ENCODE assay signal across 2 cellular contexts in genomic region chr2:8633735-8634313, GRCh38.
A peak's percentile ranks its signal among the peaks of the same experiment; 100 is the strongest.
TF ChIP-seq lines count a peak whose summit lies in the region.

No MANE protein-coding gene starts in this region.

TF ChIP-seq in IMR-90, 13 proteins besides CTCF, POLR2A, EP300 and RAD21:
- TF ChIP-seq MAFK (IDR thresholded peaks at IDR 0.05; ENCODE audit: low read depth, low read length), result no peak
- peak; percentile 44; the same call in 1 of the 2 replicates for TF ChIP-seq MAZ (IDR thresholded peaks at IDR 0.05; ENCODE audit: borderline replicate concordance, low read depth, low read length)
- TF ChIP-seq SMC3 (IDR thresholded peaks at IDR 0.05; ENCODE audit: low read depth, low read length), result 0 out of 2 replicates have a peak, but pooled peaks have one; percentile 2
- TF ChIP-seq, protein P1, sequence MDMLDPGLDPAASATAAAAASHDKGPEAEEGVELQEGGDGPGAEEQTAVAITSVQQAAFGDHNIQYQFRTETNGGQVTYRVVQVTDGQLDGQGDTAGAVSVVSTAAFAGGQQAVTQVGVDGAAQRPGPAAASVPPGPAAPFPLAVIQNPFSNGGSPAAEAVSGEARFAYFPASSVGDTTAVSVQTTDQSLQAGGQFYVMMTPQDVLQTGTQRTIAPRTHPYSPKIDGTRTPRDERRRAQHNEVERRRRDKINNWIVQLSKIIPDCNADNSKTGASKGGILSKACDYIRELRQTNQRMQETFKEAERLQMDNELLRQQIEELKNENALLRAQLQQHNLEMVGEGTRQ (IDR thresholded peaks at IDR 0.05; ENCODE audit: low read depth, low read length), result no peak
- TF ChIP-seq FOS (IDR thresholded peaks at IDR 0.05; ENCODE audit: low read depth, low read length), result peak; percentile 76
- TF ChIP-seq BHLHE40 (IDR thresholded peaks at IDR 0.05; ENCODE audit: low read depth, low read length), result peak; percentile 68
- peak; percentile 20; the same call in 1 of the 2 replicates for TF ChIP-seq CEBPB (IDR thresholded peaks at IDR 0.05; ENCODE audit: low read depth, low read length)
- TF ChIP-seq ELK1 (IDR thresholded peaks at IDR 0.05; ENCODE audit: borderline replicate concordance, low read depth, low read length), result no peak
- TF ChIP-seq NFE2L2 (IDR thresholded peaks at IDR 0.05; ENCODE audit: low read depth, low read length), result no peak
- TF ChIP-seq RCOR1 (IDR thresholded peaks at IDR 0.05; ENCODE audit: insufficient replicate concordance, low read length), result peak; percentile 44
- no peak for TF ChIP-seq CHD1 (IDR thresholded peaks at IDR 0.05; ENCODE audit: low read depth, low read length)
- TF ChIP-seq RFX5 (IDR thresholded peaks at IDR 0.05; ENCODE audit: low read depth, low read length), result no peak
- TF ChIP-seq MXI1 (IDR thresholded peaks at IDR 0.05; ENCODE audit: borderline replicate concordance, low read depth, low read length), result no peak
TF ChIP-seq in IMR-90: peak in this region for 6.

TF ChIP-seq in H1, 55 proteins besides CTCF, POLR2A, EP300 and RAD21:
- TF ChIP-seq KDM4A (IDR thresholded peaks at IDR 0.05; ENCODE audit: low read depth, low read length, severe bottlenecking), result no peak
- TF ChIP-seq SIX5 (IDR thresholded peaks at IDR 0.05; ENCODE audit: low read depth, low read length), result no peak
- TF ChIP-seq SAP30 (IDR thresholded peaks at IDR 0.05; ENCODE audit: insufficient read depth, insufficient replicate concordance, low read length), result no peak
- TF ChIP-seq SRF (IDR thresholded peaks at IDR 0.05; ENCODE audit: low read depth, low read length), result no peak
- TF ChIP-seq POLR2AphosphoS5 (IDR thresholded peaks at IDR 0.05; ENCODE audit: low read depth, low read length), result no peak
- TF ChIP-seq BCL11A (IDR thresholded peaks at IDR 0.05; ENCODE audit: low read depth in 2 of 2, low read length in 2 of 2), result no peak
- TF ChIP-seq, protein P2, sequence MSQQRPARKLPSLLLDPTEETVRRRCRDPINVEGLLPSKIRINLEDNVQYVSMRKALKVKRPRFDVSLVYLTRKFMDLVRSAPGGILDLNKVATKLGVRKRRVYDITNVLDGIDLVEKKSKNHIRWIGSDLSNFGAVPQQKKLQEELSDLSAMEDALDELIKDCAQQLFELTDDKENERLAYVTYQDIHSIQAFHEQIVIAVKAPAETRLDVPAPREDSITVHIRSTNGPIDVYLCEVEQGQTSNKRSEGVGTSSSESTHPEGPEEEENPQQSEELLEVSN (IDR thresholded peaks at IDR 0.05), result no peak
- TF ChIP-seq CBX8 (IDR thresholded peaks at IDR 0.05; ENCODE audit: borderline replicate concordance, low read depth, low read length), result no peak
- no peak for TF ChIP-seq CBX5 (IDR thresholded peaks at IDR 0.05; ENCODE audit: low read depth, low read length)
- TF ChIP-seq, protein P1 (IDR thresholded peaks at IDR 0.05; ENCODE audit: low read length), result no peak
- no peak for TF ChIP-seq MAX (IDR thresholded peaks at IDR 0.05)
- no peak for TF ChIP-seq EGR1 (IDR thresholded peaks at IDR 0.05; ENCODE audit: borderline replicate concordance, low read depth, low read length)
- TF ChIP-seq ATF3 (IDR thresholded peaks at IDR 0.05; ENCODE audit: insufficient read depth, low read depth, low read length), result no peak
- no peak for TF ChIP-seq RNF2 (IDR thresholded peaks at IDR 0.05; ENCODE audit: borderline replicate concordance, low read depth, low read length, missing control alignments, poor library complexity, severe bottlenecking)
- no peak for TF ChIP-seq KDM1A (IDR thresholded peaks at IDR 0.05; ENCODE audit: borderline replicate concordance, low read length)
- no peak for TF ChIP-seq GABPA (IDR thresholded peaks at IDR 0.05; ENCODE audit: borderline replicate concordance, insufficient read depth, low read length)
- TF ChIP-seq RFX5 (IDR thresholded peaks at IDR 0.05; ENCODE audit: borderline replicate concordance, low read depth, low read length), result no peak
- no peak for TF ChIP-seq JUN (IDR thresholded peaks at IDR 0.05; ENCODE audit: low read depth, low read length)
- TF ChIP-seq CHD1 (IDR thresholded peaks at IDR 0.05; ENCODE audit: low read depth, low read length), result no peak
- TF ChIP-seq ASH2L (IDR thresholded peaks at IDR 0.05; ENCODE audit: low read length), result no peak
